Comparison of ENCODE assay signal across 8 cellular contexts in genomic region chr5:87267574-87268125, GRCh38. TPM values are rescaled to one million over a fixed set of nuclear protein-coding genes. Genes with fewer than 3 reads are reported as not detected.
A peak's percentile ranks its signal among the peaks of the same experiment; 100 is the strongest.
DNase-seq lines count a peak whose midpoint lies in the region; ATAC-seq and TF ChIP-seq lines count a peak whose summit lies in the region.

RASA1 (plus strand) TSS chr5:87267883; CDS start chr5:87268452, 569 bp downstream.

- peaks cover 3 to 19% (median 9%) of the 10 kb centered on the region in 3 donors for H3K4me1 ChIP-seq in skeletal muscle tissue (ENCODE audit: control insufficient read depth in 3 of 3, insufficient read depth in 3 of 3, low read length in 3 of 3)

- in situ Hi-C loops in T47D (cut with HindIII; ENCODE audit: low pct_unique_long_range_greater_than_20kb, low sequenced_read_pairs), result no loop called here

- no peaks in the 10 kb centered on the region for H3K36me3 ChIP-seq in skeletal muscle tissue (ENCODE audit: control insufficient read depth in 3 of 3, insufficient read depth in 3 of 3, low read length in 3 of 3)

- H3K27me3 ChIP-seq in AG04450 (ENCODE audit: control insufficient read depth, insufficient read depth, low read length) (no peaks in the 10 kb centered on the region), skeletal muscle tissue (ENCODE audit: control insufficient read depth in 3 of 3, insufficient read depth in 3 of 3, low read length in 3 of 3) (no peaks in the 10 kb centered on the region)

- peak; percentile 69 for DNase-seq in AG04450 (ENCODE audit: low read depth, low spot score)
- peak; percentile 75 for DNase-seq in NCI-H2196 treated with DMSO at 0.1 percent for 48 hours (lab: John Stamatoyannopoulos, UW; ENCODE audit: unreplicated experiment)
- peak; percentile 90 to 97 for DNase-seq in T47D (ENCODE audit: low read depth in 1 of 2, low spot score in 1 of 2)

- H3K9ac ChIP-seq in skeletal muscle tissue (ENCODE audit: low read depth in 1 of 3, low read length in 3 of 3), result peak within 1 kb of the TSS; percentile 90 to 92 (median 91)

- H3K9me3 ChIP-seq in AG04450 (ENCODE audit: control insufficient read depth, insufficient read depth, low read length) (peaks cover 9% of the 10 kb centered on the region; the same call in 1 of the 2 replicates), iPS-18c (ENCODE audit: control insufficient read depth, insufficient read depth, low read length) (no peaks in the 10 kb centered on the region), skeletal muscle tissue (ENCODE audit: control insufficient read depth in 3 of 3, low read length in 3 of 3) (no peaks in the 10 kb centered on the region)

- POLR2A ChIA-PET in AG04450 (lab: Yijun Ruan, JAX), result interaction anchor here (0.6 to 1.7 kb wide), 9 partner anchors 10 to 198 kb away, joined by 3 to 13 read pairs (median 3); no protein-coding TSS in a partner anchor

- CTCF ChIA-PET in AG04450 (lab: Charles Lee), result interaction anchor here (0.6 to 0.7 kb wide), 4 partner anchors 147 to 261 kb away, joined by 3 to 4 read pairs (median 3); no protein-coding TSS in a partner anchor

- H3K27ac ChIP-seq in AG04450 (ENCODE audit: low read depth, low read length) (peak within 1 kb of the TSS; percentile 84), VCaP (peak within 1 kb of the TSS; percentile 89), skeletal muscle tissue (ENCODE audit: low read depth, low read length) (peak within 1 kb of the TSS; percentile 83)

- H3K4me3 ChIP-seq in AG04450 (ENCODE audit: low read depth, low read length) (peak within 1 kb of the TSS; percentile 96), iPS-18c (ENCODE audit: insufficient read depth, low read depth, low read length) (peak within 1 kb of the TSS; percentile 92), skeletal muscle tissue (ENCODE audit: low read length in 3 of 3) (peak within 1 kb of the TSS; percentile 97 to 99 (median 99))

- TF ChIP-seq CTCF in AG04450 (IDR thresholded peaks at IDR 0.05; ENCODE audit: low read depth, low read length) (no peak), VCaP (conservative IDR thresholded peaks at IDR 0.05) (no peak)

- ATAC-seq in GM18907 (IDR thresholded peaks at IDR 0.05; ENCODE audit: unreplicated experiment) (peak; percentile 71), HG03139 (IDR thresholded peaks at IDR 0.05; ENCODE audit: unreplicated experiment) (peak; percentile 58)

RNA-seq across cellular contexts. Expression of gene RASA1, which starts in this region (rescaled TPM):
- polyA plus RNA-seq in AG04450 (2011; rRNA removed), result 51.5 and 67.3 TPM in 2 replicates
- polyA minus RNA-seq in AG04450 (2011; rRNA and poly(A)+ RNA removed), result 30.8 and 48.8 TPM in 2 replicates
- total RNA-seq in skeletal muscle tissue, result 17.7 TPM

Comparison
In these comparisons a context has a peak if more than half of its experiments do, and no peak if none do; other contexts are left out.
1. Peak in every context shown above with its lines: DNase-seq, ATAC-seq, H3K4me3 ChIP-seq and H3K27ac ChIP-seq.